In genomic region chr2:56539618-56540017, GRCh38 we compare ENCODE assay signal across 27 cellular contexts.
"Had no signal": no experiment of that assay in that cellular context is flagged by ENCODE, and none has a peak within 500 bp of the region (broad histone marks: within the 10 kb centered on the region; RNA-seq: fewer than 3 reads in every experiment).

No MANE protein-coding gene starts in this region.

- H3K9me3 ChIP-seq: suprapubic skin, testis, thoracic aorta, thyroid gland, tibial artery, transverse colon, upper lobe of left lung, upper lobe of right lung, uterus, vagina had no signal

- H3K4me3 ChIP-seq: stomach, suprapubic skin, testis, thoracic aorta, thyroid gland, tibial artery, tibial nerve, transverse colon, upper lobe of left lung, upper lobe of right lung, uterus, vagina had no signal

- H3K27ac ChIP-seq: stomach, suprapubic skin, testis, thoracic aorta, thyroid gland, tibial artery, tibial nerve, transverse colon, upper lobe of left lung, upper lobe of right lung, uterus, vagina had no signal

- FAIRE-seq: urothelium cell line had no signal

- H3K36me3 ChIP-seq: stomach, suprapubic skin, thoracic aorta, thyroid gland, tibial artery, tibial nerve, transverse colon, upper lobe of left lung, upper lobe of right lung, uterus, vagina had no signal

- ATAC-seq: stimulated activated effector memory CD8-positive, alpha-beta T cell treated with anti-CD3 and anti-CD28 coated beads, Interleukin-12 subunit alpha, Interleukin-12 subunit beta, amount 100 ng/mL, for 72 hours; stimulated activated memory B cell treated with anti-CD40 and anti-IgM and Interleukin-4, amounts not matched to agents 10 μg/mL and 1 μg/mL and 100 μg/mL, for 72 hours; stimulated activated naive B cell treated with anti-CD40 and anti-IgM and Interleukin-4, amounts not matched to agents 10 μg/mL and 1 μg/mL and 100 μg/mL, for 72 hours; stimulated activated naive CD8-positive, alpha-beta T cell treated with anti-CD3 and anti-CD28 coated beads, Interleukin-15, amount 100 ng/mL, for 72 hours; stimulated activated naive CD8-positive, alpha-beta T cell treated with anti-CD3 and anti-CD28 coated beads, Interleukin-15, Interleukin-2, amounts not matched to agents 100 U/mL and 50 U/mL, for 24 hours; upper lobe of right lung had no signal

- DNase-seq: stimulated activated CD4-positive, alpha-beta T cell treated with anti-CD3 and anti-CD28 coated beads, Interleukin-2, amount 100 ng/mL, for 48 hours; stimulated activated CD4-positive, alpha-beta T cell treated with anti-CD3 and anti-CD28 coated beads, Interleukin-4, amount 100 ng/mL, for 1 hour; stimulated activated CD4-positive, alpha-beta T cell treated with anti-CD3 and anti-CD28 coated beads, Interleukin-4, amount 100 ng/mL, for 24 hours; stimulated activated CD4-positive, alpha-beta T cell treated with anti-CD3 and anti-CD28 coated beads, Interleukin-4, amount 100 ng/mL, for 4 hours; stimulated activated CD8-positive, alpha-beta memory T cell treated with anti-CD3 and anti-CD28 coated beads, Interleukin-4, amount 100 ng/mL, for 48 hours; stimulated activated naive B cell treated with anti-CD40 and anti-IgM and Interleukin-4, amounts not matched to agents 10 μg/mL and 1 μg/mL and 100 μg/mL, for 72 hours; stimulated activated naive CD4-positive, alpha-beta T cell; stimulated activated naive CD4-positive, alpha-beta T cell treated with Interleukin-2 at 50 U/mL for 16 hours; stimulated activated naive CD8-positive, alpha-beta T cell treated with anti-CD3 and anti-CD28 coated beads, Interleukin-15, amount 100 ng/mL, for 72 hours; stimulated activated naive CD8-positive, alpha-beta T cell treated with anti-CD3 and anti-CD28 coated beads, Interleukin-15, Interleukin-2, amounts not matched to agents 100 U/mL and 50 U/mL, for 24 hours; stomach; substantia nigra; testis; thyroid gland; tibial artery; transverse colon; trophoblast cell; upper lobe of left lung; upper lobe of right lung; uterus had no signal

- H3K27me3 ChIP-seq: stomach, suprapubic skin, testis, thyroid gland, tibial artery, tibial nerve, transverse colon, upper lobe of left lung, upper lobe of right lung, uterus, vagina had no signal

- H3K4me1 ChIP-seq: stomach, suprapubic skin, testis, thyroid gland, tibial artery, tibial nerve, transverse colon, upper lobe of left lung, upper lobe of right lung, uterus, vagina had no signal
